ENCODE assay signal across 8 cellular contexts in genomic region chr5:177300236-177300880, GRCh38. TPM values are rescaled to one million over a fixed set of nuclear protein-coding genes. Genes with fewer than 3 reads are reported as not detected.
A peak's percentile ranks its signal among the peaks of the same experiment; 100 is the strongest.
DNase-seq lines count a peak whose midpoint lies in the region; ATAC-seq, FAIRE-seq and TF ChIP-seq lines count a peak whose summit lies in the region.

No MANE protein-coding gene starts in this region.

- peaks cover 39% of the 10 kb centered on the region for H3K79me2 ChIP-seq in hepatocyte

- peak; percentile 39 for ATAC-seq in GM18498 (IDR thresholded peaks at IDR 0.05; ENCODE audit: unreplicated experiment)
- peak; percentile 43 for ATAC-seq in HG03045 (IDR thresholded peaks at IDR 0.05; ENCODE audit: unreplicated experiment)

- no peak overlapping the region for H2AFZ ChIP-seq in hepatocyte

- H3K27me3 ChIP-seq in ascending aorta (no peaks in the 10 kb centered on the region), hepatocyte (no peaks in the 10 kb centered on the region)

- intact Hi-C loops in ascending aorta (cut with DNase I): loop anchor here (5.0 to 10.0 kb wide), 4 partner anchors 168 to 854 kb away; partner anchors contain the start of genes B4GALT7, NHP2, NSD1 and TSPAN17

- WGBS in hepatocyte (ENCODE audit: low lambda C conversion rate, missing lambda C conversion rate): 65% methylated on average over 4 of the region's 4 CpGs

- no peak overlapping the region for H3K4me3 ChIP-seq in ascending aorta
- H3K4me3 ChIP-seq in hepatocyte: no peak overlapping the region

- peaks cover 13% of the 10 kb centered on the region for H4K20me1 ChIP-seq in hepatocyte (ENCODE audit: insufficient read depth, poor library complexity, severe bottlenecking)

- H3K27ac ChIP-seq in ascending aorta (peak overlapping the region; percentile 45 to 53), hepatocyte (peak overlapping the region; percentile 91)

- no peaks in the 10 kb centered on the region for H3K9me2 ChIP-seq in hepatocyte (replicated peaks; ENCODE audit: insufficient read depth)

- peak; percentile 86 for DNase-seq in SIG-M5 (lab: John Stamatoyannopoulos, UW)
- no peak for DNase-seq in ascending aorta (ENCODE audit: low spot score in 2 of 2)
- DNase-seq in hepatocyte (ENCODE audit: low spot score): peak; percentile 77
- DNase-seq in stimulated activated CD4-positive, alpha-beta T cell treated with anti-CD3 and anti-CD28 coated beads, Interleukin-4, amount 100 ng/mL, for 24 hours: peak; percentile 44
- DNase-seq in DMS79 (lab: John Stamatoyannopoulos, UW): no peak
- no peak for DNase-seq in frontal cortex (ENCODE audit: low spot score in 2 of 2)

- H3K4me1 ChIP-seq in ascending aorta: peaks cover 3 to 30% of the 10 kb centered on the region in 2 donors
- peaks cover 32% of the 10 kb centered on the region for H3K4me1 ChIP-seq in hepatocyte (ENCODE audit: insufficient read depth)

- peak overlapping the region; percentile 95 for H3K4me2 ChIP-seq in hepatocyte

- no peak for FAIRE-seq in frontal cortex (lab: Jason Lieb, UNC)

- peaks cover 12 to 14% of the 10 kb centered on the region in 2 donors for H3K36me3 ChIP-seq in ascending aorta
- H3K36me3 ChIP-seq in hepatocyte (replicated peaks; ENCODE audit: insufficient read depth, low read depth): no peaks in the 10 kb centered on the region

- H3K9me3 ChIP-seq in ascending aorta (no peaks in the 10 kb centered on the region), hepatocyte (ENCODE audit: low read depth) (no peaks in the 10 kb centered on the region)

- TF ChIP-seq CTCF in ascending aorta (IDR thresholded peaks at IDR 0.05) (no peak), hepatocyte (IDR thresholded peaks at IDR 0.05; ENCODE audit: poor library complexity) (peak; percentile 10)

RNA-seq across cellular contexts. Expression of gene RAB24, which starts 3.2 kb away (rescaled TPM):
- total RNA-seq in ascending aorta (68.8 TPM), hepatocyte (25.7 and 30.3 TPM in 2 replicates), frontal cortex (14.3 TPM)
- 64.6 and 76.6 TPM in 2 replicates for polyA plus RNA-seq in hepatocyte

RNA-seq across cellular contexts. Expression of gene PRELID1, which starts 3.2 kb away (rescaled TPM):
- 376 TPM for total RNA-seq in ascending aorta
- 228 and 245 TPM in 2 replicates for total RNA-seq in hepatocyte
- polyA plus RNA-seq in hepatocyte: 255 and 282 TPM in 2 replicates
- 42.4 TPM for total RNA-seq in frontal cortex

RNA-seq across cellular contexts. Expression of gene MXD3, which starts 11.3 kb away (rescaled TPM):
- total RNA-seq in ascending aorta (13.5 TPM), hepatocyte (14.0 and 22.3 TPM in 2 replicates), frontal cortex (3.7 TPM)
- polyA plus RNA-seq in hepatocyte: 11.9 and 16.5 TPM in 2 replicates

RNA-seq across cellular contexts. Expression of gene LMAN2, which starts 51.1 kb away (rescaled TPM):
- total RNA-seq in ascending aorta: 229 TPM
- 357 and 366 TPM in 2 replicates for total RNA-seq in hepatocyte
- polyA plus RNA-seq in hepatocyte: 381 and 391 TPM in 2 replicates
- total RNA-seq in frontal cortex: 88.9 TPM

RNA-seq across cellular contexts. Expression of gene RGS14, which starts 57.4 kb away (rescaled TPM):
- total RNA-seq in ascending aorta (4.5 TPM), hepatocyte (26.1 and 36.5 TPM in 2 replicates), frontal cortex (7.7 TPM)
- polyA plus RNA-seq in hepatocyte: 30.7 and 37.0 TPM in 2 replicates

Comparison
In these comparisons a context has a peak if more than half of its experiments do, and no peak if none do; other contexts are left out.
1. DNase-seq: peak in SIG-M5 (single experiment), hepatocyte (single experiment) and stimulated activated CD4-positive, alpha-beta T cell treated with anti-CD3 and anti-CD28 coated beads, Interleukin-4, amount 100 ng/mL, for 24 hours (single experiment); none in ascending aorta (0 of 2), DMS79 (single experiment) and frontal cortex (0 of 2).